18 cellular contexts compared by ENCODE assay signal in genomic region chr17:32383926-32384434, GRCh38.
"Had no signal": no experiment of that assay in that cellular context is flagged by ENCODE, and none has a peak within 500 bp of the region (broad histone marks: within the 10 kb centered on the region; RNA-seq: fewer than 3 reads in every experiment).

No MANE protein-coding gene starts in this region.

- H3K9me3 ChIP-seq: esophagus muscularis mucosa, sigmoid colon, stomach, vagina had no signal

- H3K27ac ChIP-seq: esophagus muscularis mucosa, parathyroid adenoma, sigmoid colon, stomach, vagina had no signal

- H3K9ac ChIP-seq: parathyroid adenoma had no signal

- H3K4me3 Mint-ChIP-seq: activated B cell treated with CpG ODN at 0.5 μM for 24 hours; activated naive CD8-positive, alpha-beta T cell treated with anti-CD3 and anti-CD28 coated beads for 36 hours; activated T-cell treated with anti-CD3 and anti-CD28 coated beads, Interleukin-2, amount 50 U/mL, for 72 hours; immature natural killer cell; naive thymus-derived CD4-positive, alpha-beta T cell; stimulated activated effector memory CD8-positive, alpha-beta T cell treated with anti-CD3 and anti-CD28 coated beads, Interleukin-12 subunit alpha, Interleukin-12 subunit beta, amount 100 ng/mL, for 72 hours had no signal

- H3K27me3 Mint-ChIP-seq: activated B cell treated with CpG ODN at 0.5 μM for 24 hours; activated naive CD8-positive, alpha-beta T cell treated with anti-CD3 and anti-CD28 coated beads for 36 hours; naive thymus-derived CD4-positive, alpha-beta T cell had no signal

- H3K27ac Mint-ChIP-seq: activated B cell treated with CpG ODN at 0.5 μM for 24 hours; activated naive CD8-positive, alpha-beta T cell treated with anti-CD3 and anti-CD28 coated beads for 36 hours had no signal

- DNase-seq: activated B cell treated with CpG ODN at 0.5 μM for 24 hours; activated CD4-positive, alpha-beta T cell treated with anti-CD3 and anti-CD28 coated beads for 48 hours; activated CD8-positive, alpha-beta memory T cell treated with anti-CD3 and anti-CD28 coated beads, Interleukin-2, amount 50 U/mL, for 4 hours; activated effector memory CD4-positive, alpha-beta T cell treated with anti-CD3 and anti-CD28 coated beads, Interleukin-2, amount 50 U/mL, for 16 hours; activated naive CD8-positive, alpha-beta T cell treated with anti-CD3 and anti-CD28 coated beads for 36 hours; activated T-cell treated with anti-CD3 and anti-CD28 coated beads, Interleukin-2, amount 50 U/mL, for 72 hours; amniotic stem cell; effector CD8-positive, alpha-beta T cell; immature natural killer cell; mesenchymal stem cell; naive thymus-derived CD4-positive, alpha-beta T cell; sigmoid colon; stimulated activated CD4-positive, alpha-beta T cell treated with anti-CD3 and anti-CD28 coated beads, Interleukin-4, amount 100 ng/mL, for 24 hours; stomach had no signal

- H3K79me2 ChIP-seq: parathyroid adenoma had no signal

- H3K4me1 ChIP-seq: esophagus muscularis mucosa, parathyroid adenoma, sigmoid colon, vagina had no signal

- H3K4me1 Mint-ChIP-seq: activated B cell treated with CpG ODN at 0.5 μM for 24 hours had no signal

- H3K4me3 ChIP-seq: esophagus muscularis mucosa, sigmoid colon, stomach, vagina had no signal

- ATAC-seq: activated T-cell treated with anti-CD3 and anti-CD28 coated beads, Interleukin-2, amount 50 U/mL, for 72 hours; naive thymus-derived CD4-positive, alpha-beta T cell; stimulated activated effector memory CD8-positive, alpha-beta T cell treated with anti-CD3 and anti-CD28 coated beads, Interleukin-12 subunit alpha, Interleukin-12 subunit beta, amount 100 ng/mL, for 72 hours had no signal

- H3K9me3 Mint-ChIP-seq: activated B cell treated with CpG ODN at 0.5 μM for 24 hours; activated naive CD8-positive, alpha-beta T cell treated with anti-CD3 and anti-CD28 coated beads for 36 hours; activated T-cell treated with anti-CD3 and anti-CD28 coated beads, Interleukin-2, amount 50 U/mL, for 72 hours; immature natural killer cell; stimulated activated effector memory CD8-positive, alpha-beta T cell treated with anti-CD3 and anti-CD28 coated beads, Interleukin-12 subunit alpha, Interleukin-12 subunit beta, amount 100 ng/mL, for 72 hours had no signal

- H3K27me3 ChIP-seq: esophagus muscularis mucosa, sigmoid colon, stomach, vagina had no signal

- H2AFZ ChIP-seq: parathyroid adenoma had no signal
